ENCODE assay signal across 8 cellular contexts in the genomic region with DNA sequence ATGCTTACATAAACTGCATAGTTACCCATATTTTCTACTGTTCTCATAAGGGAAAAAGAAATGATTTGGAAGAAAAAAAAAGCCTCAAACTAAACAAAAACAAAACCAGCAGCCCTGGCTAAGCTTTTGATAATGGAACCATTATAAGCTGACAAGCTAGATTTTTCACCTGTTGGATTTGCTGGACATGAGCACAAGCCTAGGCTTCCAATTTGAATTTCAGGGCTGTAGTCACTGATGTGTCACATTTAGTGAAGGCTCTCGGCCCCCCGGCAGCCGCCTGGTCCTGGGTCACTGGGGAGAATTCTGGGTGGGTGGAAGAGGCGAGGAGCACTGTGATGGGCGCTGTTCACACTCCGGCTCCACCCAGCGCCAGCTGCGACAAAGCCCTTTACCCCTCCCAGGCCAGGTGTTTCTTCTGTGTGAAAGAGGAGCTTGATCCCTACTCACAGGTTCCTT. TPM values are rescaled to one million over a fixed set of nuclear protein-coding genes. Genes with fewer than 3 reads are reported as not detected.
DNase-seq lines count a peak whose midpoint lies in the region; ATAC-seq lines count a peak whose summit lies in the region.

No MANE protein-coding gene starts in this region.

- H3K36me3 Mint-ChIP-seq in activated T-cell treated with anti-CD3 and anti-CD28 coated beads, Interleukin-2, amount 50 U/mL, for 72 hours (ENCODE audit: insufficient read depth in 2 of 2), result no peaks in the 10 kb centered on the region

- peaks cover 0 to 4% of the 10 kb centered on the region in 2 donors for H3K36me3 ChIP-seq in stomach smooth muscle (ENCODE audit: control insufficient read depth in 2 of 2, insufficient read depth in 2 of 2, low read length in 2 of 2)

- H3K27ac Mint-ChIP-seq in activated T-cell treated with anti-CD3 and anti-CD28 coated beads, Interleukin-2, amount 50 U/mL, for 72 hours, result peak overlapping the region; percentile 91

- H3K4me1 ChIP-seq in stomach smooth muscle (ENCODE audit: control insufficient read depth, insufficient read depth, low read length), result peaks cover 52% of the 10 kb centered on the region

- peak overlapping the region; percentile 90 to 97 for H3K4me3 Mint-ChIP-seq in activated T-cell treated with anti-CD3 and anti-CD28 coated beads, Interleukin-2, amount 50 U/mL, for 72 hours

- peak; percentile 87 for DNase-seq in DMS53 (lab: John Stamatoyannopoulos, UW)
- DNase-seq in M059J (ENCODE audit: low read depth), result peak; percentile 21
- no peak for DNase-seq in activated T-cell treated with anti-CD3 and anti-CD28 coated beads, Interleukin-2, amount 50 U/mL, for 72 hours
- peak; percentile 33 for DNase-seq in iPS-NIHi11 (ENCODE audit: low spot score)
- no peak for DNase-seq in Ammon's horn (ENCODE audit: low spot score)

- H3K27me3 ChIP-seq in stomach smooth muscle (ENCODE audit: control insufficient read depth in 1 of 2, insufficient read depth in 2 of 2, low read length in 2 of 2), result no peaks in the 10 kb centered on the region

- no peaks in the 10 kb centered on the region for H3K9me3 Mint-ChIP-seq in activated T-cell treated with anti-CD3 and anti-CD28 coated beads, Interleukin-2, amount 50 U/mL, for 72 hours

- no peaks in the 10 kb centered on the region for H3K9me3 ChIP-seq in stomach smooth muscle (ENCODE audit: control insufficient read depth in 2 of 2, low read length in 2 of 2)

- peaks cover 78% of the 10 kb centered on the region for H3K4me1 Mint-ChIP-seq in activated T-cell treated with anti-CD3 and anti-CD28 coated beads, Interleukin-2, amount 50 U/mL, for 72 hours (ENCODE audit: low read depth)

- peak overlapping the region; percentile 75 to 88 for H3K4me3 ChIP-seq in stomach smooth muscle (ENCODE audit: low read length in 2 of 2)

- H3K27me3 Mint-ChIP-seq in activated T-cell treated with anti-CD3 and anti-CD28 coated beads, Interleukin-2, amount 50 U/mL, for 72 hours (ENCODE audit: low read depth), result no peaks in the 10 kb centered on the region

- peak overlapping the region; percentile 76 for H3K27ac ChIP-seq in stomach smooth muscle (ENCODE audit: low read length)

- ATAC-seq in activated T-cell treated with anti-CD3 and anti-CD28 coated beads, Interleukin-2, amount 50 U/mL, for 72 hours (replicated peaks in 1 of 2), result no peak
- ATAC-seq in GM19395 (IDR thresholded peaks at IDR 0.05; ENCODE audit: unreplicated experiment) (no peak), HG02623 (IDR thresholded peaks at IDR 0.05; ENCODE audit: unreplicated experiment) (no peak)

- peak overlapping the region; percentile 69 to 79 for H3K9ac ChIP-seq in stomach smooth muscle (ENCODE audit: low read length in 2 of 2)

RNA-seq across cellular contexts. Expression of gene FBXL22, which starts 4.6 kb away (rescaled TPM):
- not detected in 2 replicates for total RNA-seq in M059J (2014; rRNA removed; shearing (Covaris generic))
- 1 to 10 TPM in 1 of 2 donors, under 1 TPM in 1; 0.79 to 1.3 TPM for total RNA-seq in activated T-cell treated with anti-CD3 and anti-CD28 coated beads, Interleukin-2, amount 50 U/mL, for 72 hours

Comparison
In these comparisons a context has a peak if more than half of its experiments do, and no peak if none do; other contexts are left out.
1. DNase-seq: peak in DMS53 (single experiment), M059J (single experiment) and iPS-NIHi11 (single experiment); none in activated T-cell treated with anti-CD3 and anti-CD28 coated beads, Interleukin-2, amount 50 U/mL, for 72 hours (0 of 2) and Ammon's horn (single experiment).